ENCODE assay signal across 12 cellular contexts in the genomic region with DNA sequence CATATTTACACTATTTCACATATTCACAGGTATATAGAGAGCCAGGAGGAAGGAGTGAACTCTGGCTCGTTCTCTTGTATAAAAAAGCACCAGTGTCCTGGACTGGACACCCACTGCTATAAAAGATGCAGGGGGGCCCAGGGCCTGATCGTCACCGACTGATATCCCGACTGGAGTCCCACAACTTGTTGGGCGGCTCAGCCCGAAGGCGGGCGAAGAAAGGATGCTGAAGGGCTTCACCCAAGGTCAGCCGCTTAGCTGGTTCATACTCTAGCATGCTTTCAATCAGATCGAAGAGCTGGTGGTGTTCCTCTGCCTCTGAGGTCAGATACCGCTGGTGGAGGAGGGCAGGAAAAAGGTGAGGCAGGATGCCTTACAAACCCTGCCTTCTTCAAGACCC. TPM values are rescaled to one million over a fixed set of nuclear protein-coding genes. Genes with fewer than 3 reads are reported as not detected.
DNase-seq lines count a peak whose midpoint lies in the region; ATAC-seq and TF ChIP-seq lines count a peak whose summit lies in the region.
"Had no signal": no experiment of that assay in that cellular context is flagged by ENCODE, and none has a peak within 500 bp of the region (broad histone marks: within the 10 kb centered on the region; RNA-seq: fewer than 3 reads in every experiment).

No MANE protein-coding gene starts in this region.

- peaks cover 50% of the 10 kb centered on the region for H3F3A ChIP-seq in SK-N-SH (replicated peaks; ENCODE audit: insufficient read depth)

- peaks cover 53% of the 10 kb centered on the region for H3K36me3 Mint-ChIP-seq in effector memory CD8-positive, alpha-beta T cell (ENCODE audit: insufficient read depth)
- peaks cover 23% of the 10 kb centered on the region for H3K36me3 Mint-ChIP-seq in progenitor cell of endocrine pancreas (ENCODE audit: insufficient read depth)

- H3K9me3 ChIP-seq in SK-N-SH, result no peaks in the 10 kb centered on the region
- no peaks in the 10 kb centered on the region for H3K9me3 ChIP-seq in OCI-LY7 (ENCODE audit: low read length)
- H3K9me3 ChIP-seq: prostate gland had no signal

- peak overlapping the region; percentile 95 to 97 for H3K27ac Mint-ChIP-seq in effector memory CD8-positive, alpha-beta T cell
- H3K27ac Mint-ChIP-seq in progenitor cell of endocrine pancreas, result peak overlapping the region; percentile 94

- H3K27ac ChIP-seq in SK-N-SH (ENCODE audit: low read depth in 2 of 2, low read length in 1 of 2) (peak overlapping the region in 1 of 2 experiments; percentile 77; a peak in 1 of 4 replicates), OCI-LY7 (ENCODE audit: low read depth, low read length, poor library complexity, severe bottlenecking) (peak overlapping the region; percentile 51)

- intact Hi-C loops in OCI-LY7 (cut with micrococcal nuclease; ENCODE audit: unreplicated experiment), result loop anchor here (5.0 kb wide), 1 partner anchor 56 kb away; the partner anchor contains the start of genes MTX1 and THBS3

- POLR2A ChIA-PET in SK-N-SH (lab: Yijun Ruan, JAX) (interaction anchor here (2.3 kb wide), 1 partner anchor 10 kb away, joined by 7 read pairs; the partner anchor contains the start of gene CLK2), OCI-LY7 (lab: Charles Lee) (interaction anchor here (1.1 kb wide), 1 partner anchor 10 kb away, joined by 6 read pairs; the partner anchor contains the start of gene CLK2)

- H3K9me2 ChIP-seq in SK-N-SH (no peaks in the 10 kb centered on the region), OCI-LY7 (ENCODE audit: insufficient read depth, low read length) (no peaks in the 10 kb centered on the region)

- no peak overlapping the region for H2AFZ ChIP-seq in SK-N-SH (ENCODE audit: low read depth)
- H2AFZ ChIP-seq in OCI-LY7 (ENCODE audit: low read length), result no peak overlapping the region

- H3K36me3 ChIP-seq in SK-N-SH (replicated peaks in 1 of 2; ENCODE audit: control insufficient read depth in 1 of 2, insufficient read depth in 2 of 2, low read length in 1 of 2) (peaks cover 38 to 58% of the 10 kb centered on the region in 2 experiments), OCI-LY7 (ENCODE audit: insufficient read depth, low read length) (peaks cover 78% of the 10 kb centered on the region)

- TF ChIP-seq EP300 in SK-N-SH (IDR thresholded peaks at IDR 0.05; ENCODE audit: borderline replicate concordance in 1 of 2, low read depth in 1 of 2, low read length in 1 of 2), result no peak

- peaks cover 20 to 25% of the 10 kb centered on the region in 2 donors for H3K4me1 Mint-ChIP-seq in effector memory CD8-positive, alpha-beta T cell (ENCODE audit: low read depth in 2 of 2)
- peaks cover 20% of the 10 kb centered on the region for H3K4me1 Mint-ChIP-seq in progenitor cell of endocrine pancreas (ENCODE audit: low read depth)

- no peaks in the 10 kb centered on the region for H3K27me3 Mint-ChIP-seq in effector memory CD8-positive, alpha-beta T cell
- H3K27me3 Mint-ChIP-seq in progenitor cell of endocrine pancreas, result no peaks in the 10 kb centered on the region

- CTCF ChIA-PET in SK-N-SH (lab: Yijun Ruan, JAX) (interaction anchor here (0.7 to 13.2 kb wide), 5 partner anchors 12 to 385 kb away, joined by 3 to 126 read pairs (median 3); partner anchors contain the start of gene HCN3), OCI-LY7 (lab: Charles Lee; ENCODE audit: unreplicated experiment) (no interaction called here)

- H4K20me1 ChIP-seq in SK-N-SH (ENCODE audit: insufficient read depth), result no peaks in the 10 kb centered on the region
- H4K20me1 ChIP-seq in OCI-LY7 (ENCODE audit: insufficient read depth, low read length), result no peaks in the 10 kb centered on the region

- H3K4me2 ChIP-seq in SK-N-SH (no peak overlapping the region; the same call in 1 of the 2 replicates), OCI-LY7 (ENCODE audit: low read length) (peak overlapping the region; percentile 73)

- BruUV-seq in OCI-LY7 (replicated peaks; lab: Mats Ljungman, UMichigan), result TSS peak; percentile 48

- H3K27me3 ChIP-seq in SK-N-SH (ENCODE audit: insufficient read depth), result no peaks in the 10 kb centered on the region

- H3K9me3 Mint-ChIP-seq in effector memory CD8-positive, alpha-beta T cell, result no peaks in the 10 kb centered on the region
- H3K9me3 Mint-ChIP-seq in progenitor cell of endocrine pancreas (ENCODE audit: low read depth), result no peaks in the 10 kb centered on the region

- peaks cover 21% of the 10 kb centered on the region for H3K79me2 ChIP-seq in SK-N-SH (ENCODE audit: insufficient read depth)
- peaks cover 19% of the 10 kb centered on the region; the same call in 1 of the 2 replicates for H3K79me2 ChIP-seq in OCI-LY7 (ENCODE audit: insufficient read depth, low read depth, low read length)

- H3K4me1 ChIP-seq in SK-N-SH (ENCODE audit: control insufficient read depth in 1 of 2, insufficient read depth in 2 of 2, low read depth in 1 of 2, low read length in 1 of 2) (peaks cover 0 to 15% of the 10 kb centered on the region in 2 experiments; a peak in 2 of 4 replicates), OCI-LY7 (ENCODE audit: insufficient read depth, low read length, poor library complexity, severe bottlenecking) (peaks cover 17% of the 10 kb centered on the region)
- H3K4me1 ChIP-seq: prostate gland had no signal

- H3K4me3 Mint-ChIP-seq in effector memory CD8-positive, alpha-beta T cell, result peak overlapping the region; percentile 93 to 97
- no peak overlapping the region for H3K4me3 Mint-ChIP-seq in progenitor cell of endocrine pancreas (ENCODE audit: low read depth)

- ATAC-seq in SK-N-SH treated with all-trans-retinoic acid at 6 μM for 48 hours, result no peak
- no peak for ATAC-seq in effector memory CD8-positive, alpha-beta T cell (replicated peaks)

- 82% methylated on average over 9 of the region's 11 CpGs for whole genome bisulfite sequencing in SK-N-SH (ENCODE audit: low lambda C conversion rate)

- DNase-seq in SK-N-SH (no peak), OCI-LY7 (ENCODE audit: low spot score) (no peak), progenitor cell of endocrine pancreas (ENCODE audit: low spot score, unreplicated experiment) (no peak), NCI-H1105 (lab: John Stamatoyannopoulos, UW) (no peak), activated gamma-delta T cell treated with Interleukin-2 at 50 U/mL for 16 hours (no peak)
- no peak for DNase-seq in effector memory CD8-positive, alpha-beta T cell
- no peak for DNase-seq in stimulated activated CD4-positive, alpha-beta T cell treated with anti-CD3 and anti-CD28 coated beads, Interleukin-1b, Interleukin-23, amount 100 ng/mL, for 48 hours
- DNase-seq: 8988T, NCI-H1048, NCI-H82 had no signal

- no peak for TF ChIP-seq RAD21 in SK-N-SH (IDR thresholded peaks at IDR 0.05; ENCODE audit: low read length)

- peak overlapping the region; percentile 22; the same call in 1 of the 2 replicates for H3K9ac ChIP-seq in SK-N-SH

- TF ChIP-seq CTCF in SK-N-SH (IDR thresholded peaks at IDR 0.05) (no peak), OCI-LY7 (conservative IDR thresholded peaks at IDR 0.05; ENCODE audit: low read length) (no peak), progenitor cell of endocrine pancreas (IDR thresholded peaks at IDR 0.05; ENCODE audit: unreplicated experiment) (no peak)

- H3K4me3 ChIP-seq in SK-N-SH (ENCODE audit: low read depth in 2 of 2, low read length in 1 of 2) (no peak overlapping the region), OCI-LY7 (ENCODE audit: low read depth, low read length, poor library complexity, severe bottlenecking) (no peak overlapping the region)

TF ChIP-seq in SK-N-SH, 30 proteins besides CTCF, POLR2A, EP300 and RAD21 (continues in another document):
- TF ChIP-seq MEF2A (IDR thresholded peaks at IDR 0.05; ENCODE audit: borderline replicate concordance, low read depth) (no peak), FOXM1 (IDR thresholded peaks at IDR 0.05; ENCODE audit: low read depth) (no peak), NRF1 (IDR thresholded peaks at IDR 0.05; ENCODE audit: low read depth, low read length) (no peak), TEAD4 (IDR thresholded peaks at IDR 0.05; ENCODE audit: borderline replicate concordance, insufficient read depth) (no peak), MXI1 (IDR thresholded peaks at IDR 0.05; ENCODE audit: low read depth, low read length) (no peak)

TF ChIP-seq in SK-N-SH treated with all-trans-retinoic acid at 6 μM for 48 hours, 23 proteins besides CTCF, POLR2A, EP300 and RAD21 (continues in another document):
- TF ChIP-seq ESRRG (CRISPR knock-in tag; IDR thresholded peaks at IDR 0.05), result no peak

RNA-seq across cellular contexts. Expression of gene SCAMP3, which starts 0.9 kb away (rescaled TPM):
- 193 and 225 TPM in 2 replicates for polyA plus RNA-seq in SK-N-SH (2012; rRNA removed)
- polyA plus RNA-seq in SK-N-SH (2012; cell fraction: cytosol; rRNA removed), result 115 and 149 TPM in 2 replicates
- 125 and 162 TPM in 2 replicates for polyA plus RNA-seq in SK-N-SH (2012; cell fraction: nucleus; rRNA removed)
- total RNA-seq in OCI-LY7 (2014; rRNA removed; shearing (Covaris generic)), result 45.4 and 58.3 TPM in 2 replicates
- total RNA-seq in OCI-LY7 (2022) (66.0 and 74.7 TPM in 2 replicates), progenitor cell of endocrine pancreas (53.1 and 57.1 TPM in 2 replicates)

RNA-seq across cellular contexts. Expression of gene ENTREP3, which starts 7.8 kb away (rescaled TPM):
- 20.0 and 30.6 TPM in 2 replicates for polyA plus RNA-seq in SK-N-SH (2012; rRNA removed)
- polyA plus RNA-seq in SK-N-SH (2012; cell fraction: cytosol; rRNA removed), result 17.9 and 26.4 TPM in 2 replicates
- polyA plus RNA-seq in SK-N-SH (2012; cell fraction: nucleus; rRNA removed), result 42.8 and 45.5 TPM in 2 replicates
- total RNA-seq in OCI-LY7 (2014; rRNA removed; shearing (Covaris generic)), result 6.6 and 9.1 TPM in 2 replicates
- 53.1 and 59.3 TPM in 2 replicates for total RNA-seq in OCI-LY7 (2022)
- total RNA-seq in progenitor cell of endocrine pancreas, result 58.4 and 59.0 TPM in 2 replicates

RNA-seq across cellular contexts. Expression of gene CLK2, which starts 10.2 kb away (rescaled TPM):
- polyA plus RNA-seq in SK-N-SH (2012; rRNA removed), result 76.7 and 81.8 TPM in 2 replicates
- 25.3 and 28.9 TPM in 2 replicates for polyA plus RNA-seq in SK-N-SH (2012; cell fraction: cytosol; rRNA removed)
- 484 and 490 TPM in 2 replicates for polyA plus RNA-seq in SK-N-SH (2012; cell fraction: nucleus; rRNA removed)
- total RNA-seq in OCI-LY7 (2014; rRNA removed; shearing (Covaris generic)), result 59.8 and 96.7 TPM in 2 replicates
- total RNA-seq in OCI-LY7 (2022), result 107 and 121 TPM in 2 replicates
- 102 and 106 TPM in 2 replicates for total RNA-seq in progenitor cell of endocrine pancreas

RNA-seq across cellular contexts. Expression of gene HCN3, which starts 14.2 kb away (rescaled TPM):
- polyA plus RNA-seq in SK-N-SH (2012; rRNA removed), result 9.7 and 10.1 TPM in 2 replicates
- 2.2 and 3.7 TPM in 2 replicates for polyA plus RNA-seq in SK-N-SH (2012; cell fraction: cytosol; rRNA removed)
- 59.4 and 62.3 TPM in 2 replicates for polyA plus RNA-seq in SK-N-SH (2012; cell fraction: nucleus; rRNA removed)
- 4.9 and 6.7 TPM in 2 replicates for total RNA-seq in OCI-LY7 (2014; rRNA removed; shearing (Covaris generic))
- total RNA-seq in OCI-LY7 (2022) (19.0 and 19.2 TPM in 2 replicates), progenitor cell of endocrine pancreas (13.6 and 15.6 TPM in 2 replicates)

RNA-seq across cellular contexts. Expression of gene PKLR, which starts 38.2 kb away (rescaled TPM):
- polyA plus RNA-seq in SK-N-SH (2012; rRNA removed), result 0.03 TPM in 1 of 2 replicates, not detected in the other
- polyA plus RNA-seq in SK-N-SH (2012; cell fraction: cytosol; rRNA removed), result 0.01 TPM in 1 of 2 replicates, not detected in the other
- polyA plus RNA-seq in SK-N-SH (2012; cell fraction: nucleus; rRNA removed), result 0.05 TPM in 2 replicates
- 0.19 TPM in 1 of 2 replicates, not detected in the other for total RNA-seq in OCI-LY7 (2014; rRNA removed; shearing (Covaris generic))
- total RNA-seq in OCI-LY7 (2022), result 0.18 and 0.51 TPM in 2 replicates
- total RNA-seq in progenitor cell of endocrine pancreas, result 0.16 and 0.57 TPM in 2 replicates
- total RNA-seq: prostate gland had no signal
